In the genomic region with DNA sequence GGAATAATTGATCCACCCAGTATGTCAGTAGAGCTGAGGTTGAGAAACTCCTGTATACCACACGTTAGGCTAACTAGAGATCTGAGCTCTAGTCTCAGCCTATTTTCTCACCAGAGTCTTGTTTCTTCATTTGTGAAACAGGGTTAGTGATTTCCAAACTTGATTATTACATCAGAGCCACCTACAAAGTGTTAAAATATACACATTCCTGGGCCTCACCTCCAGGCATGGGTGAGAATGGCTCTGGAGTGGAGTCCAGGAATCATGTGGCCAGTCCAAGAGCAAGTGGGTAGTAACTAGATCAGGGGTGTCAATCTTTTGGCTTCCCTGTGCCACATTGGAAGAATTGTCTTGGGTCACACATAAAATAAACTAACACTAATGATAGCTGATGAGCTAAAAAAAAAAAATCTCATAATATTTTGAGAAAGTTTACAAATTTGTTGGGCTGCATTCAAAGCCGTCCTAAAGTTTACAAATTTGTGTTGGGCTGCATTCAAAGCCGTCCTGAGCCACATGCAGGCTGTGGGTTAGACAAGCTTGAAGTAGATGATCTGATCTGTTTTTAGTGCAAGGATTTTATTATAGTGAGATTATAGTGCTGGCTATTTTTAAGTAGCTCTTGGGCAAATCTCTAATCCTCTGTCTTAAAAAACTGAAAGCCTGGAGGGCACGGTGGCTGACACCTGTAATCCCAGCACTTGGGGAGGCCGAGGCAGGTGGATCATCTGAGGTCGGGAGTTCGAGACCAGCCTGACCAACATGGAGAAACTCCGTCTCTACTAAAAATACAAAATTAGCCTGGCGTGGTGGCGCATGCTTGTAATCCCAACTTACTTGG, we compare ENCODE assay signal across 1 cellular context.
A peak's percentile ranks its signal among the peaks of the same experiment; 100 is the strongest.
TF ChIP-seq lines count a peak whose summit lies in the region.

No MANE protein-coding gene starts in this region.

TF ChIP-seq in HepG2, 621 proteins besides CTCF, POLR2A, EP300 and RAD21 (continued from another document):
- TF ChIP-seq, protein P1, sequence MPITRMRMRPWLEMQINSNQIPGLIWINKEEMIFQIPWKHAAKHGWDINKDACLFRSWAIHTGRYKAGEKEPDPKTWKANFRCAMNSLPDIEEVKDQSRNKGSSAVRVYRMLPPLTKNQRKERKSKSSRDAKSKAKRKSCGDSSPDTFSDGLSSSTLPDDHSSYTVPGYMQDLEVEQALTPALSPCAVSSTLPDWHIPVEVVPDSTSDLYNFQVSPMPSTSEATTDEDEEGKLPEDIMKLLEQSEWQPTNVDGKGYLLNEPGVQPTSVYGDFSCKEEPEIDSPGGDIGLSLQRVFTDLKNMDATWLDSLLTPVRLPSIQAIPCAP (CRISPR knock-in tag; IDR thresholded peaks at IDR 0.05; ENCODE audit: low read depth) = no peak
- no peak for TF ChIP-seq ZNF30 (CRISPR knock-in tag; IDR thresholded peaks at IDR 0.05)
- TF ChIP-seq FUBP1 (CRISPR knock-in tag; IDR thresholded peaks at IDR 0.05; ENCODE audit: borderline replicate concordance) = no peak
- TF ChIP-seq, protein P2, sequence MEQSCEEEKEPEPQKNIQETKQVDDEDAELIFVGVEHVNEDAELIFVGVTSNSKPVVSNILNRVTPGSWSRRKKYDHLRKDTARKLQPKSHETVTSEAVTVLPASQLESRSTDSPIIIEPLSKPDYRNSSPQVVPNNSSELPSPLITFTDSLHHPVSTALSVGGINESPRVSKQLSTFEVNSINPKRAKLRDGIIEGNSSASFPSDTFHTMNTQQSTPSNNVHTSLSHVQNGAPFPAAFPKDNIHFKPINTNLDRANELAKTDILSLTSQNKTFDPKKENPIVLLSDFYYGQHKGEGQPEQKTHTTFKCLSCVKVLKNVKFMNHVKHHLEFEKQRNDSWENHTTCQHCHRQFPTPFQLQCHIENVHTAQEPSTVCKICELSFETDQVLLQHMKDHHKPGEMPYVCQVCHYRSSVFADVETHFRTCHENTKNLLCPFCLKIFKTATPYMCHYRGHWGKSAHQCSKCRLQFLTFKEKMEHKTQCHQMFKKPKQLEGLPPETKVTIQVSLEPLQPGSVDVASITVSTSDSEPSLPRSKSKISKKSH (CRISPR knock-in tag; IDR thresholded peaks at IDR 0.05; ENCODE audit: borderline replicate concordance) = no peak
- TF ChIP-seq ISL2 (CRISPR knock-in tag; IDR thresholded peaks at IDR 0.05) = no peak
- TF ChIP-seq ZNF7 (CRISPR knock-in tag; IDR thresholded peaks at IDR 0.05) = no peak
- no peak for TF ChIP-seq ZBTB20 (CRISPR knock-in tag; IDR thresholded peaks at IDR 0.05; ENCODE audit: borderline replicate concordance, low read depth)
- TF ChIP-seq KDM5B (CRISPR knock-in tag; IDR thresholded peaks at IDR 0.05; ENCODE audit: borderline replicate concordance) = no peak
- TF ChIP-seq MAFF (IDR thresholded peaks at IDR 0.05; ENCODE audit: low read depth, low read length) = no peak
- no peak for TF ChIP-seq CBX5 (CRISPR knock-in tag; IDR thresholded peaks at IDR 0.05; ENCODE audit: borderline replicate concordance)
- TF ChIP-seq ZSCAN30 (CRISPR knock-in tag; IDR thresholded peaks at IDR 0.05) = no peak
- no peak for TF ChIP-seq ZNF891 (CRISPR knock-in tag; IDR thresholded peaks at IDR 0.05)
- TF ChIP-seq SIX4 (CRISPR knock-in tag; IDR thresholded peaks at IDR 0.05) = no peak
- TF ChIP-seq NFAT5 (CRISPR knock-in tag; IDR thresholded peaks at IDR 0.05) = no peak
- no peak for TF ChIP-seq TEF (CRISPR knock-in tag; IDR thresholded peaks at IDR 0.05)
- no peak for TF ChIP-seq ZSCAN29 (CRISPR knock-in tag; conservative IDR thresholded peaks at IDR 0.05)
- TF ChIP-seq, protein P3, sequence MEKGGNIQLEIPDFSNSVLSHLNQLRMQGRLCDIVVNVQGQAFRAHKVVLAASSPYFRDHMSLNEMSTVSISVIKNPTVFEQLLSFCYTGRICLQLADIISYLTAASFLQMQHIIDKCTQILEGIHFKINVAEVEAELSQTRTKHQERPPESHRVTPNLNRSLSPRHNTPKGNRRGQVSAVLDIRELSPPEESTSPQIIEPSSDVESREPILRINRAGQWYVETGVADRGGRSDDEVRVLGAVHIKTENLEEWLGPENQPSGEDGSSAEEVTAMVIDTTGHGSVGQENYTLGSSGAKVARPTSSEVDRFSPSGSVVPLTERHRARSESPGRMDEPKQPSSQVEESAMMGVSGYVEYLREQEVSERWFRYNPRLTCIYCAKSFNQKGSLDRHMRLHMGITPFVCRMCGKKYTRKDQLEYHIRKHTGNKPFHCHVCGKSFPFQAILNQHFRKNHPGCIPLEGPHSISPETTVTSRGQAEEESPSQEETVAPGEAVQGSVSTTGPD (CRISPR knock-in tag; IDR thresholded peaks at IDR 0.05) = no peak
- no peak for TF ChIP-seq FOXC1 (CRISPR knock-in tag; IDR thresholded peaks at IDR 0.05; ENCODE audit: borderline replicate concordance)
- 0 out of 2 replicates have a peak, but pooled peaks have one; percentile 14 for TF ChIP-seq ARID2 (CRISPR knock-in tag; IDR thresholded peaks at IDR 0.05; ENCODE audit: borderline replicate concordance)
- 0 out of 2 replicates have a peak, but pooled peaks have one; percentile 27 for TF ChIP-seq ZNF670 (CRISPR knock-in tag; IDR thresholded peaks at IDR 0.05; ENCODE audit: borderline replicate concordance)
- TF ChIP-seq ZNF430 (CRISPR knock-in tag; IDR thresholded peaks at IDR 0.05) = 0 out of 2 replicates have a peak, but pooled peaks have one; percentile 24
- peak; percentile 56 for TF ChIP-seq RBM22 (optimal IDR thresholded peaks at IDR 0.05; ENCODE audit: low read length)
